Comparison of ENCODE assay signal across 1 cellular context in the genomic region with DNA sequence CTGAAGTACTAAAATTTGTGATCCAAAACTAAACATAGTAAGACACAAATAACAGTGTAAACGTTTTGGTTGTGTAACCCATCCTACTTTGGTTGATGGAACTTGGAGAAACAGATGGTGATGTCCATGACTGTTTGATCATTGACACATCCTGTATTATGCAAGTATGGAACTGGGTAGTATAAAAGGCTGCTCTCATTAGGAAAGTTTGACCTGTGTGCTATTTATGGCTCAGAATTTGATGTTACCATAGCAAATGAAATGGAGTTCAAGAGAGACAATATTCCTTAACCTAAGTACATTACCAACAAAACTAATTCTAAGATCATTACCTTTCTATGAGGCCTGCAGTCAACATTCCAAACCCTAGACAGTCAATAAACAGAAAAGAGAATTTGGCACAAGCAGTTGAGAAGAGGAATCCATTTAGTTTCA.
TF ChIP-seq lines count a peak whose summit lies in the region.

No MANE protein-coding gene starts in this region.

TF ChIP-seq in HepG2, 621 proteins besides CTCF, POLR2A, EP300 and RAD21 (continued from another document and continues in another):
- TF ChIP-seq HOXA5 (CRISPR knock-in tag; IDR thresholded peaks at IDR 0.05) (no peak), ZFP36 (IDR thresholded peaks at IDR 0.05; ENCODE audit: borderline replicate concordance, low read depth, low read length, partially characterized antibody) (no peak), E2F1 (CRISPR knock-in tag; IDR thresholded peaks at IDR 0.05) (no peak), ZNF317 (CRISPR knock-in tag; IDR thresholded peaks at IDR 0.05) (no peak), ZNF749 (CRISPR knock-in tag; IDR thresholded peaks at IDR 0.05; ENCODE audit: borderline replicate concordance) (no peak), TOE1 (CRISPR knock-in tag; IDR thresholded peaks at IDR 0.05) (no peak), TBL1XR1 (IDR thresholded peaks at IDR 0.05; ENCODE audit: borderline replicate concordance, low read length, partially characterized antibody) (no peak), KAT2B (IDR thresholded peaks at IDR 0.05; ENCODE audit: borderline replicate concordance, low read depth, low read length) (no peak), ZBTB39 (CRISPR knock-in tag; IDR thresholded peaks at IDR 0.05) (no peak), ARNTL (CRISPR knock-in tag; IDR thresholded peaks at IDR 0.05) (no peak), ZNF138 (CRISPR knock-in tag; IDR thresholded peaks at IDR 0.05; ENCODE audit: low read depth) (no peak), ZNF510 (CRISPR knock-in tag; IDR thresholded peaks at IDR 0.05; ENCODE audit: low read depth) (no peak), GABPA (IDR thresholded peaks at IDR 0.05; ENCODE audit: low read depth, low read length) (no peak), GABPA (CRISPR knock-in tag; IDR thresholded peaks at IDR 0.05; ENCODE audit: low read depth) (no peak), POLR2AphosphoS5 (IDR thresholded peaks at IDR 0.05; ENCODE audit: low read depth, low read length) (no peak), RORA (CRISPR knock-in tag; IDR thresholded peaks at IDR 0.05) (no peak), ZNF576 (CRISPR knock-in tag; IDR thresholded peaks at IDR 0.05) (no peak), ZSCAN30 (CRISPR knock-in tag; IDR thresholded peaks at IDR 0.05) (no peak), IKZF4 (CRISPR knock-in tag; IDR thresholded peaks at IDR 0.05; ENCODE audit: borderline replicate concordance, low read depth, not compliant biosample characterization) (no peak), ZFP1 (CRISPR knock-in tag; IDR thresholded peaks at IDR 0.05) (no peak), ZNF235 (CRISPR knock-in tag; IDR thresholded peaks at IDR 0.05; ENCODE audit: borderline replicate concordance) (no peak), RBM39 (IDR thresholded peaks at IDR 0.05; ENCODE audit: low read depth, low read length, poor library complexity, severe bottlenecking) (no peak), ATF7-NPFF (CRISPR knock-in tag; IDR thresholded peaks at IDR 0.05; ENCODE audit: low read depth) (no peak), NKX3-1 (CRISPR knock-in tag; IDR thresholded peaks at IDR 0.05) (no peak), ZNF451 (CRISPR knock-in tag; IDR thresholded peaks at IDR 0.05) (no peak), MTF2 (CRISPR knock-in tag; IDR thresholded peaks at IDR 0.05; ENCODE audit: borderline replicate concordance) (no peak), ZNF292 (CRISPR knock-in tag; IDR thresholded peaks at IDR 0.05; ENCODE audit: borderline replicate concordance, low read depth) (0 out of 2 replicates have a peak, but pooled peaks have one; percentile 47), HNF4G (IDR thresholded peaks at IDR 0.05; ENCODE audit: borderline replicate concordance, low read depth, low read length) (peak; percentile 41; the same call in 1 of the 2 replicates), HNF4G (CRISPR knock-in tag; IDR thresholded peaks at IDR 0.05; ENCODE audit: borderline replicate concordance, low read depth) (no peak), SMARCC2 (IDR thresholded peaks at IDR 0.05) (no peak), ZNF746 (CRISPR knock-in tag; IDR thresholded peaks at IDR 0.05) (no peak), ZNF256 (CRISPR knock-in tag; conservative IDR thresholded peaks at IDR 0.05) (no peak), ZGPAT (CRISPR knock-in tag; IDR thresholded peaks at IDR 0.05) (peak; percentile 57; the same call in 1 of the 2 replicates), ZNF83 (CRISPR knock-in tag; IDR thresholded peaks at IDR 0.05; ENCODE audit: borderline replicate concordance) (no peak), NCOA1 (CRISPR knock-in tag; IDR thresholded peaks at IDR 0.05) (no peak), LCORL (IDR thresholded peaks at IDR 0.05) (0 out of 2 replicates have a peak, but pooled peaks have one; percentile 21), LCORL (CRISPR knock-in tag; IDR thresholded peaks at IDR 0.05) (no peak), ZNF251 (CRISPR knock-in tag; IDR thresholded peaks at IDR 0.05) (no peak), TARDBP (CRISPR knock-in tag; IDR thresholded peaks at IDR 0.05) (peak; percentile 80), ZNF891 (CRISPR knock-in tag; IDR thresholded peaks at IDR 0.05) (no peak)
- TF ChIP-seq, protein P1, sequence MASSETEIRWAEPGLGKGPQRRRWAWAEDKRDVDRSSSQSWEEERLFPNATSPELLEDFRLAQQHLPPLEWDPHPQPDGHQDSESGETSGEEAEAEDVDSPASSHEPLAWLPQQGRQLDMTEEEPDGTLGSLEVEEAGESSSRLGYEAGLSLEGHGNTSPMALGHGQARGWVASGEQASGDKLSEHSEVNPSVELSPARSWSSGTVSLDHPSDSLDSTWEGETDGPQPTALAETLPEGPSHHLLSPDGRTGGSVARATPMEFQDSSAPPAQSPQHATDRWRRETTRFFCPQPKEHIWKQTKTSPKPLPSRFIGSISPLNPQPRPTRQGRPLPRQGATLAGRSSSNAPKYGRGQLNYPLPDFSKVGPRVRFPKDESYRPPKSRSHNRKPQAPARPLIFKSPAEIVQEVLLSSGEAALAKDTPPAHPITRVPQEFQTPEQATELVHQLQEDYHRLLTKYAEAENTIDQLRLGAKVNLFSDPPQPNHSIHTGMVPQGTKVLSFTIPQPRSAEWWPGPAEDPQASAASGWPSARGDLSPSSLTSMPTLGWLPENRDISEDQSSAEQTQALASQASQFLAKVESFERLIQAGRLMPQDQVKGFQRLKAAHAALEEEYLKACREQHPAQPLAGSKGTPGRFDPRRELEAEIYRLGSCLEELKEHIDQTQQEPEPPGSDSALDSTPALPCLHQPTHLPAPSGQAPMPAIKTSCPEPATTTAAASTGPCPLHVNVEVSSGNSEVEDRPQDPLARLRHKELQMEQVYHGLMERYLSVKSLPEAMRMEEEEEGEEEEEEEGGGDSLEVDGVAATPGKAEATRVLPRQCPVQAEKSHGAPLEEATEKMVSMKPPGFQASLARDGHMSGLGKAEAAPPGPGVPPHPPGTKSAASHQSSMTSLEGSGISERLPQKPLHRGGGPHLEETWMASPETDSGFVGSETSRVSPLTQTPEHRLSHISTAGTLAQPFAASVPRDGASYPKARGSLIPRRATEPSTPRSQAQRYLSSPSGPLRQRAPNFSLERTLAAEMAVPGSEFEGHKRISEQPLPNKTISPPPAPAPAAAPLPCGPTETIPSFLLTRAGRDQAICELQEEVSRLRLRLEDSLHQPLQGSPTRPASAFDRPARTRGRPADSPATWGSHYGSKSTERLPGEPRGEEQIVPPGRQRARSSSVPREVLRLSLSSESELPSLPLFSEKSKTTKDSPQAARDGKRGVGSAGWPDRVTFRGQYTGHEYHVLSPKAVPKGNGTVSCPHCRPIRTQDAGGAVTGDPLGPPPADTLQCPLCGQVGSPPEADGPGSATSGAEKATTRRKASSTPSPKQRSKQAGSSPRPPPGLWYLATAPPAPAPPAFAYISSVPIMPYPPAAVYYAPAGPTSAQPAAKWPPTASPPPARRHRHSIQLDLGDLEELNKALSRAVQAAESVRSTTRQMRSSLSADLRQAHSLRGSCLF (CRISPR knock-in tag; IDR thresholded peaks at IDR 0.05; ENCODE audit: borderline replicate concordance) = no peak
- TF ChIP-seq, protein P2, sequence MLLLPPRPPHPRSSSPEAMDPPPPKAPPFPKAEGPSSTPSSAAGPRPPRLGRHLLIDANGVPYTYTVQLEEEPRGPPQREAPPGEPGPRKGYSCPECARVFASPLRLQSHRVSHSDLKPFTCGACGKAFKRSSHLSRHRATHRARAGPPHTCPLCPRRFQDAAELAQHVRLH (CRISPR knock-in tag; IDR thresholded peaks at IDR 0.05; ENCODE audit: borderline replicate concordance, low read depth) = no peak
- TF ChIP-seq, protein P3, sequence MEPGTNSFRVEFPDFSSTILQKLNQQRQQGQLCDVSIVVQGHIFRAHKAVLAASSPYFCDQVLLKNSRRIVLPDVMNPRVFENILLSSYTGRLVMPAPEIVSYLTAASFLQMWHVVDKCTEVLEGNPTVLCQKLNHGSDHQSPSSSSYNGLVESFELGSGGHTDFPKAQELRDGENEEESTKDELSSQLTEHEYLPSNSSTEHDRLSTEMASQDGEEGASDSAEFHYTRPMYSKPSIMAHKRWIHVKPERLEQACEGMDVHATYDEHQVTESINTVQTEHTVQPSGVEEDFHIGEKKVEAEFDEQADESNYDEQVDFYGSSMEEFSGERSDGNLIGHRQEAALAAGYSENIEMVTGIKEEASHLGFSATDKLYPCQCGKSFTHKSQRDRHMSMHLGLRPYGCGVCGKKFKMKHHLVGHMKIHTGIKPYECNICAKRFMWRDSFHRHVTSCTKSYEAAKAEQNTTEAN (CRISPR knock-in tag; conservative IDR thresholded peaks at IDR 0.05) = peak; percentile 34; the same call in 1 of the 2 replicates
- TF ChIP-seq, protein P4, sequence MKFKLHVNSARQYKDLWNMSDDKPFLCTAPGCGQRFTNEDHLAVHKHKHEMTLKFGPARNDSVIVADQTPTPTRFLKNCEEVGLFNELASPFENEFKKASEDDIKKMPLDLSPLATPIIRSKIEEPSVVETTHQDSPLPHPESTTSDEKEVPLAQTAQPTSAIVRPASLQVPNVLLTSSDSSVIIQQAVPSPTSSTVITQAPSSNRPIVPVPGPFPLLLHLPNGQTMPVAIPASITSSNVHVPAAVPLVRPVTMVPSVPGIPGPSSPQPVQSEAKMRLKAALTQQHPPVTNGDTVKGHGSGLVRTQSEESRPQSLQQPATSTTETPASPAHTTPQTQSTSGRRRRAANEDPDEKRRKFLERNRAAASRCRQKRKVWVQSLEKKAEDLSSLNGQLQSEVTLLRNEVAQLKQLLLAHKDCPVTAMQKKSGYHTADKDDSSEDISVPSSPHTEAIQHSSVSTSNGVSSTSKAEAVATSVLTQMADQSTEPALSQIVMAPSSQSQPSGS (CRISPR knock-in tag; IDR thresholded peaks at IDR 0.05) = no peak
- TF ChIP-seq, protein P5, sequence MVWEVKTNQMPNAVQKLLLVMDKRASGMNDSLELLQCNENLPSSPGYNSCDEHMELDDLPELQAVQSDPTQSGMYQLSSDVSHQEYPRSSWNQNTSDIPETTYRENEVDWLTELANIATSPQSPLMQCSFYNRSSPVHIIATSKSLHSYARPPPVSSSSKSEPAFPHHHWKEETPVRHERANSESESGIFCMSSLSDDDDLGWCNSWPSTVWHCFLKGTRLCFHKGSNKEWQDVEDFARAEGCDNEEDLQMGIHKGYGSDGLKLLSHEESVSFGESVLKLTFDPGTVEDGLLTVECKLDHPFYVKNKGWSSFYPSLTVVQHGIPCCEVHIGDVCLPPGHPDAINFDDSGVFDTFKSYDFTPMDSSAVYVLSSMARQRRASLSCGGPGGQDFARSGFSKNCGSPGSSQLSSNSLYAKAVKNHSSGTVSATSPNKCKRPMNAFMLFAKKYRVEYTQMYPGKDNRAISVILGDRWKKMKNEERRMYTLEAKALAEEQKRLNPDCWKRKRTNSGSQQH (CRISPR knock-in tag; IDR thresholded peaks at IDR 0.05; ENCODE audit: low read depth) = no peak
- TF ChIP-seq, protein P6, sequence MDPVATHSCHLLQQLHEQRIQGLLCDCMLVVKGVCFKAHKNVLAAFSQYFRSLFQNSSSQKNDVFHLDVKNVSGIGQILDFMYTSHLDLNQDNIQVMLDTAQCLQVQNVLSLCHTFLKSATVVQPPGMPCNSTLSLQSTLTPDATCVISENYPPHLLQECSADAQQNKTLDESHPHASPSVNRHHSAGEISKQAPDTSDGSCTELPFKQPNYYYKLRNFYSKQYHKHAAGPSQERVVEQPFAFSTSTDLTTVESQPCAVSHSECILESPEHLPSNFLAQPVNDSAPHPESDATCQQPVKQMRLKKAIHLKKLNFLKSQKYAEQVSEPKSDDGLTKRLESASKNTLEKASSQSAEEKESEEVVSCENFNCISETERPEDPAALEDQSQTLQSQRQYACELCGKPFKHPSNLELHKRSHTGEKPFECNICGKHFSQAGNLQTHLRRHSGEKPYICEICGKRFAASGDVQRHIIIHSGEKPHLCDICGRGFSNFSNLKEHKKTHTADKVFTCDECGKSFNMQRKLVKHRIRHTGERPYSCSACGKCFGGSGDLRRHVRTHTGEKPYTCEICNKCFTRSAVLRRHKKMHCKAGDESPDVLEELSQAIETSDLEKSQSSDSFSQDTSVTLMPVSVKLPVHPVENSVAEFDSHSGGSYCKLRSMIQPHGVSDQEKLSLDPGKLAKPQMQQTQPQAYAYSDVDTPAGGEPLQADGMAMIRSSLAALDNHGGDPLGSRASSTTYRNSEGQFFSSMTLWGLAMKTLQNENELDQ (CRISPR knock-in tag; IDR thresholded peaks at IDR 0.05; ENCODE audit: borderline replicate concordance) = no peak
